In genomic region chr11:1350086-1350725, GRCh38 we compare ENCODE assay signal across 20 cellular contexts. TPM values are rescaled to one million over a fixed set of nuclear protein-coding genes. Genes with fewer than 3 reads are reported as not detected.
"Had no signal": no experiment of that assay in that cellular context is flagged by ENCODE, and none has a peak within 500 bp of the region (broad histone marks: within the 10 kb centered on the region; RNA-seq: fewer than 3 reads in every experiment).

No MANE protein-coding gene starts in this region.

- DNase-seq: activated CD4-positive, alpha-beta memory T cell treated with anti-CD3 and anti-CD28 coated beads, Interleukin-2, amount 10 ng/mL, durations not matched to agents 7 days and 5 days; activated CD4-positive, alpha-beta T cell treated with anti-CD3 and anti-CD28 coated beads for 48 hours; activated CD4-positive, CD25-positive, alpha-beta regulatory T cell; activated CD8-positive, alpha-beta memory T cell treated with anti-CD3 and anti-CD28 coated beads, Interleukin-2, amount 10 ng/mL, durations not matched to agents 7 days and 5 days; activated naive CD4-positive, alpha-beta T cell treated with anti-CD3 and anti-CD28 coated beads for 36 hours; anterior cingulate cortex; central memory CD4-positive, alpha-beta T cell; dorsolateral prefrontal cortex; foreskin keratinocyte; stimulated activated CD4-positive, alpha-beta T cell treated with anti-CD3 and anti-CD28 coated beads, Interleukin-15, amount 100 ng/mL, for 24 hours; stimulated activated CD4-positive, alpha-beta T cell treated with anti-CD3 and anti-CD28 coated beads, Interleukin-2, amount 100 ng/mL, for 48 hours; T1000; transverse colon had no signal

- H3K4me1 ChIP-seq: foreskin keratinocyte, transverse colon, vagina had no signal

- H3K36me3 ChIP-seq: transverse colon, vagina had no signal

- H3K36me3 Mint-ChIP-seq: activated CD8-positive, alpha-beta memory T cell treated with anti-CD3 and anti-CD28 coated beads, Interleukin-2, amount 10 ng/mL, durations not matched to agents 7 days and 5 days; brain had no signal

- H3K4me3 Mint-ChIP-seq: activated CD4-positive, alpha-beta memory T cell treated with anti-CD3 and anti-CD28 coated beads, Interleukin-2, amount 10 ng/mL, durations not matched to agents 7 days and 5 days; activated CD8-positive, alpha-beta memory T cell treated with anti-CD3 and anti-CD28 coated beads, Interleukin-2, amount 10 ng/mL, durations not matched to agents 7 days and 5 days; activated naive CD4-positive, alpha-beta T cell treated with anti-CD3 and anti-CD28 coated beads for 36 hours; activated T-helper 17 cell treated with anti-CD3 and anti-CD28 coated beads, Interleukin-2, amount 50 U/mL, for 72 hours; brain; stimulated activated naive CD8-positive, alpha-beta T cell treated with anti-CD3 and anti-CD28 coated beads, Interleukin-15, Interleukin-2, amounts not matched to agents 100 ng/mL and 50 ng/mL, for 24 hours had no signal

- H3K27ac ChIP-seq: dorsolateral prefrontal cortex, foreskin keratinocyte, transverse colon, vagina had no signal

- H3K9me3 Mint-ChIP-seq: activated CD4-positive, alpha-beta memory T cell treated with anti-CD3 and anti-CD28 coated beads, Interleukin-2, amount 10 ng/mL, durations not matched to agents 7 days and 5 days; activated naive CD4-positive, alpha-beta T cell treated with anti-CD3 and anti-CD28 coated beads for 36 hours; activated T-helper 17 cell treated with anti-CD3 and anti-CD28 coated beads, Interleukin-2, amount 50 U/mL, for 72 hours; brain; nephron; stimulated activated naive CD8-positive, alpha-beta T cell treated with anti-CD3 and anti-CD28 coated beads, Interleukin-15, Interleukin-2, amounts not matched to agents 100 ng/mL and 50 ng/mL, for 24 hours had no signal

- H3K27me3 ChIP-seq: dorsolateral prefrontal cortex, vagina had no signal

- H3K27ac Mint-ChIP-seq: activated CD4-positive, alpha-beta memory T cell treated with anti-CD3 and anti-CD28 coated beads, Interleukin-2, amount 10 ng/mL, durations not matched to agents 7 days and 5 days; activated CD8-positive, alpha-beta memory T cell treated with anti-CD3 and anti-CD28 coated beads, Interleukin-2, amount 10 ng/mL, durations not matched to agents 7 days and 5 days; activated naive CD4-positive, alpha-beta T cell treated with anti-CD3 and anti-CD28 coated beads for 36 hours; activated T-helper 17 cell treated with anti-CD3 and anti-CD28 coated beads, Interleukin-2, amount 50 U/mL, for 72 hours; stimulated activated naive CD8-positive, alpha-beta T cell treated with anti-CD3 and anti-CD28 coated beads, Interleukin-15, Interleukin-2, amounts not matched to agents 100 ng/mL and 50 ng/mL, for 24 hours had no signal

- H3K27me3 Mint-ChIP-seq: activated CD4-positive, alpha-beta memory T cell treated with anti-CD3 and anti-CD28 coated beads, Interleukin-2, amount 10 ng/mL, durations not matched to agents 7 days and 5 days; activated CD8-positive, alpha-beta memory T cell treated with anti-CD3 and anti-CD28 coated beads, Interleukin-2, amount 10 ng/mL, durations not matched to agents 7 days and 5 days; brain; stimulated activated naive CD8-positive, alpha-beta T cell treated with anti-CD3 and anti-CD28 coated beads, Interleukin-15, Interleukin-2, amounts not matched to agents 100 ng/mL and 50 ng/mL, for 24 hours had no signal

- H3K9me3 ChIP-seq: transverse colon, vagina had no signal

- ATAC-seq: activated CD8-positive, alpha-beta memory T cell treated with anti-CD3 and anti-CD28 coated beads, Interleukin-2, amount 10 ng/mL, durations not matched to agents 7 days and 5 days; activated T-helper 17 cell treated with anti-CD3 and anti-CD28 coated beads, Interleukin-2, amount 50 U/mL, for 72 hours; foreskin keratinocyte had no signal

- FAIRE-seq: colon had no signal

- H3K4me3 ChIP-seq: dorsolateral prefrontal cortex, transverse colon, vagina had no signal

- H3K4me1 Mint-ChIP-seq: activated CD4-positive, alpha-beta memory T cell treated with anti-CD3 and anti-CD28 coated beads, Interleukin-2, amount 10 ng/mL, durations not matched to agents 7 days and 5 days; activated T-helper 17 cell treated with anti-CD3 and anti-CD28 coated beads, Interleukin-2, amount 50 U/mL, for 72 hours; nephron had no signal

RNA-seq across cellular contexts. Expression of gene BRSK2, which starts 39.5 kb away (rescaled TPM):
- polyA plus RNA-seq: liver had no signal
